1 cellular context compared by ENCODE assay signal in genomic region chr21:31929548-31929947, GRCh38.
TF ChIP-seq lines count a peak whose summit lies in the region.

No MANE protein-coding gene starts in this region.

TF ChIP-seq in HepG2, 621 proteins besides CTCF, POLR2A, EP300 and RAD21 (continued from another document and continues in another):
- TF ChIP-seq AFF4 (CRISPR knock-in tag; IDR thresholded peaks at IDR 0.05), result no peak
- TF ChIP-seq ZNF530 (CRISPR knock-in tag; IDR thresholded peaks at IDR 0.05; ENCODE audit: low read depth), result no peak
- TF ChIP-seq KIAA2018 (CRISPR knock-in tag; IDR thresholded peaks at IDR 0.05; ENCODE audit: borderline replicate concordance), result no peak
- no peak for TF ChIP-seq KDM5B (CRISPR knock-in tag; IDR thresholded peaks at IDR 0.05; ENCODE audit: borderline replicate concordance)
- no peak for TF ChIP-seq NFKBIZ (CRISPR knock-in tag; IDR thresholded peaks at IDR 0.05)
- peak; percentile 33; the same call in 1 of the 2 replicates for TF ChIP-seq GATAD1 (CRISPR knock-in tag; IDR thresholded peaks at IDR 0.05)
- peak; percentile 72; the same call in 1 of the 2 replicates for TF ChIP-seq NFIC (IDR thresholded peaks at IDR 0.05; ENCODE audit: low read length)
- no peak for TF ChIP-seq ZBTB49 (CRISPR knock-in tag; IDR thresholded peaks at IDR 0.05; ENCODE audit: borderline replicate concordance)
- TF ChIP-seq ZNF562 (CRISPR knock-in tag; IDR thresholded peaks at IDR 0.05; ENCODE audit: borderline replicate concordance), result no peak
- no peak for TF ChIP-seq ZNF225 (CRISPR knock-in tag; IDR thresholded peaks at IDR 0.05)
- no peak for TF ChIP-seq ZNF337 (CRISPR knock-in tag; IDR thresholded peaks at IDR 0.05; ENCODE audit: borderline replicate concordance, low read depth)
- peak; percentile 32; the same call in 1 of the 2 replicates for TF ChIP-seq ZBTB7B (CRISPR knock-in tag; IDR thresholded peaks at IDR 0.05)
- peak; percentile 92; the same call in 1 of the 2 replicates for TF ChIP-seq MIXL1 (CRISPR knock-in tag; IDR thresholded peaks at IDR 0.05)
- peak; percentile 58; the same call in 1 of the 2 replicates for TF ChIP-seq ZBTB43 (CRISPR knock-in tag; conservative IDR thresholded peaks at IDR 0.05)
- TF ChIP-seq ZSCAN31 (CRISPR knock-in tag; IDR thresholded peaks at IDR 0.05; ENCODE audit: low read depth), result peak; percentile 43; the same call in 1 of the 2 replicates
- peak; percentile 79; the same call in 1 of the 2 replicates for TF ChIP-seq HOMEZ (CRISPR knock-in tag; IDR thresholded peaks at IDR 0.05; ENCODE audit: low read depth)
- TF ChIP-seq ZSCAN30 (CRISPR knock-in tag; IDR thresholded peaks at IDR 0.05), result no peak
- no peak for TF ChIP-seq AGO2 (optimal IDR thresholded peaks at IDR 0.05; ENCODE audit: low read depth, low read length)
- peak; percentile 98 for TF ChIP-seq SALL1 (CRISPR knock-in tag; IDR thresholded peaks at IDR 0.05)
- TF ChIP-seq GFI1 (CRISPR knock-in tag; IDR thresholded peaks at IDR 0.05; ENCODE audit: borderline replicate concordance), result peak; percentile 50
- 0 out of 2 replicates have a peak, but pooled peaks have one; percentile 4 for TF ChIP-seq HNF4G (IDR thresholded peaks at IDR 0.05; ENCODE audit: borderline replicate concordance, low read depth, low read length)
- TF ChIP-seq HNF4G (CRISPR knock-in tag; IDR thresholded peaks at IDR 0.05; ENCODE audit: borderline replicate concordance, low read depth), result no peak
- TF ChIP-seq REL (CRISPR knock-in tag; conservative IDR thresholded peaks at IDR 0.05), result no peak
- TF ChIP-seq HOXD1 (CRISPR knock-in tag; IDR thresholded peaks at IDR 0.05), result peak; percentile 55; the same call in 1 of the 2 replicates
- TF ChIP-seq ZMYM2 (CRISPR knock-in tag; IDR thresholded peaks at IDR 0.05), result no peak
- TF ChIP-seq HNF1B (CRISPR knock-in tag; IDR thresholded peaks at IDR 0.05), result peak; percentile 64; the same call in 1 of the 2 replicates
- no peak for TF ChIP-seq ZSCAN25 (CRISPR knock-in tag; IDR thresholded peaks at IDR 0.05)
- TF ChIP-seq GABPA (IDR thresholded peaks at IDR 0.05; ENCODE audit: low read depth, low read length), result no peak
- TF ChIP-seq GABPA (CRISPR knock-in tag; IDR thresholded peaks at IDR 0.05; ENCODE audit: low read depth), result no peak
- no peak for TF ChIP-seq WIZ (CRISPR knock-in tag; IDR thresholded peaks at IDR 0.05)
- no peak; the same call in 1 of the 2 replicates for TF ChIP-seq FOXC1 (CRISPR knock-in tag; IDR thresholded peaks at IDR 0.05; ENCODE audit: borderline replicate concordance)
- no peak for TF ChIP-seq BATF2 (CRISPR knock-in tag; IDR thresholded peaks at IDR 0.05)
- 0 out of 2 replicates have a peak, but pooled peaks have one; percentile 35 for TF ChIP-seq MTA1 (CRISPR knock-in tag; IDR thresholded peaks at IDR 0.05; ENCODE audit: borderline replicate concordance)
